ENCODE assay signal across 28 cellular contexts in the genomic region with DNA sequence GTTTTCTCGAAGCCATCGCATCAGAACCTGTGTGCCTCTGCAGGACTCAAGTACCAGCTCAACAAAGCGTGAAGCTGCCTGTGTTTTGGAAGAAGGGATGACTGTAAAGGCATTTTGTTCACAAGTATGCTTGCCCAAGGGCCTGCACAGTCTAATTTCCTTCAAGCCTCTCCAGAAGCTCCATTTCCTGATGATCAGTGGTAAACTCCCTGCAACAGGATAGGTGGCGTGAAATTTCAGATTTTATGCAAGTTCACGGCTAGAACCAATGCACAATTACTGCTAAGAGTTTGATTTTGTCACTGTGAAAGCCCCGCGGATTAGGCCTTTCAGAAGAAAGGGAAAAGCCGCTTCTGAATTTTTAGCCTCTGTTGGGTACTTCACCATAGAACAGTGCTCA.
"Had no signal": no experiment of that assay in that cellular context is flagged by ENCODE, and none has a peak within 500 bp of the region (broad histone marks: within the 10 kb centered on the region; RNA-seq: fewer than 3 reads in every experiment).

No MANE protein-coding gene starts in this region.

- H3K36me3 Mint-ChIP-seq: naive thymus-derived CD4-positive, alpha-beta T cell; natural killer cell; neural progenitor cell; stimulated activated effector memory CD8-positive, alpha-beta T cell treated with anti-CD3 and anti-CD28 coated beads, Interleukin-12 subunit alpha, Interleukin-12 subunit beta, amount 100 ng/mL, for 72 hours; type B pancreatic cell had no signal

- H3K79me2 ChIP-seq: parathyroid adenoma had no signal

- H3K27me3 Mint-ChIP-seq: progenitor cell of endocrine pancreas; stimulated activated naive B cell treated with anti-CD40 and anti-IgM and Interleukin-4, amounts not matched to agents 10 μg/mL and 1 μg/mL and 100 μg/mL, for 72 hours; stimulated activated naive CD8-positive, alpha-beta T cell treated with anti-CD3 and anti-CD28 coated beads, Interleukin-15, Interleukin-2, amounts not matched to agents 100 ng/mL and 50 ng/mL, for 24 hours; type B pancreatic cell had no signal

- H3K4me3 Mint-ChIP-seq: naive thymus-derived CD4-positive, alpha-beta T cell; natural killer cell; nephron; neural progenitor cell; stimulated activated effector memory CD8-positive, alpha-beta T cell treated with anti-CD3 and anti-CD28 coated beads, Interleukin-12 subunit alpha, Interleukin-12 subunit beta, amount 100 ng/mL, for 72 hours; stimulated activated naive B cell treated with anti-CD40 and anti-IgM and Interleukin-4, amounts not matched to agents 10 μg/mL and 1 μg/mL and 100 μg/mL, for 72 hours; stimulated activated naive CD8-positive, alpha-beta T cell treated with anti-CD3 and anti-CD28 coated beads, Interleukin-15, Interleukin-2, amounts not matched to agents 100 ng/mL and 50 ng/mL, for 24 hours; type B pancreatic cell had no signal

- H3K36me3 ChIP-seq: neural progenitor cell, ovary, right lobe of liver, sigmoid colon, stomach, thoracic aorta, thyroid gland, tibial nerve, upper lobe of right lung, uterus had no signal

- H2AFZ ChIP-seq: neural progenitor cell, parathyroid adenoma had no signal

- H3K9ac ChIP-seq: neural progenitor cell, parathyroid adenoma had no signal

- H3K4me1 Mint-ChIP-seq: naive thymus-derived CD4-positive, alpha-beta T cell; natural killer cell; nephron; stimulated activated effector memory CD8-positive, alpha-beta T cell treated with anti-CD3 and anti-CD28 coated beads, Interleukin-12 subunit alpha, Interleukin-12 subunit beta, amount 100 ng/mL, for 72 hours had no signal

- DNase-seq: naive thymus-derived CD4-positive, alpha-beta T cell; natural killer cell; occipital lobe; ovary; posterior cingulate gyrus; psoas muscle; right cardiac atrium; right lobe of liver; sigmoid colon; small intestine; stimulated activated CD4-positive, alpha-beta T cell treated with anti-CD3 and anti-CD28 coated beads, Interleukin-15, amount 100 ng/mL, for 24 hours; stimulated activated CD4-positive, alpha-beta T cell treated with anti-CD3 and anti-CD28 coated beads, Interleukin-2, amount 100 ng/mL, for 24 hours; stimulated activated CD4-positive, alpha-beta T cell treated with anti-CD3 and anti-CD28 coated beads, Interleukin-2, amount 100 ng/mL, for 48 hours; stimulated activated naive B cell treated with anti-CD40 and anti-IgM and Interleukin-4, amounts not matched to agents 10 μg/mL and 1 μg/mL and 100 μg/mL, for 72 hours; stimulated activated naive CD4-positive, alpha-beta T cell treated with Interleukin-2 at 50 U/mL for 16 hours; stomach; upper lobe of right lung; uterus had no signal

- H3K27ac ChIP-seq: neural progenitor cell, ovary, parathyroid adenoma, psoas muscle, right lobe of liver, sigmoid colon, stomach, thoracic aorta, thyroid gland, tibial nerve, upper lobe of right lung, uterus had no signal

- H3K4me3 ChIP-seq: neural progenitor cell, ovary, psoas muscle, right lobe of liver, sigmoid colon, stomach, thoracic aorta, thyroid gland, tibial nerve, upper lobe of right lung, uterus had no signal

- H3K27ac Mint-ChIP-seq: naive thymus-derived CD4-positive, alpha-beta T cell; natural killer cell; nephron; neural progenitor cell; progenitor cell of endocrine pancreas; stimulated activated effector memory CD8-positive, alpha-beta T cell treated with anti-CD3 and anti-CD28 coated beads, Interleukin-12 subunit alpha, Interleukin-12 subunit beta, amount 100 ng/mL, for 72 hours; stimulated activated naive B cell treated with anti-CD40 and anti-IgM and Interleukin-4, amounts not matched to agents 10 μg/mL and 1 μg/mL and 100 μg/mL, for 72 hours; stimulated activated naive CD8-positive, alpha-beta T cell treated with anti-CD3 and anti-CD28 coated beads, Interleukin-15, Interleukin-2, amounts not matched to agents 100 ng/mL and 50 ng/mL, for 24 hours; type B pancreatic cell had no signal

- H3K27me3 ChIP-seq: neural progenitor cell, ovary, right lobe of liver, sigmoid colon, stomach, thyroid gland, tibial nerve, upper lobe of right lung, uterus had no signal

- H3K4me2 ChIP-seq: neural progenitor cell had no signal

- H3K9me3 ChIP-seq: ovary, psoas muscle, right lobe of liver, sigmoid colon, stomach, thoracic aorta, thyroid gland, tibial nerve, upper lobe of right lung, uterus had no signal

- H3K4me1 ChIP-seq: neural progenitor cell, parathyroid adenoma, psoas muscle, right lobe of liver, sigmoid colon, stomach, thyroid gland, tibial nerve, upper lobe of right lung, uterus had no signal

- H3K9me3 Mint-ChIP-seq: natural killer cell; nephron; neural progenitor cell; stimulated activated effector memory CD8-positive, alpha-beta T cell treated with anti-CD3 and anti-CD28 coated beads, Interleukin-12 subunit alpha, Interleukin-12 subunit beta, amount 100 ng/mL, for 72 hours; stimulated activated naive CD8-positive, alpha-beta T cell treated with anti-CD3 and anti-CD28 coated beads, Interleukin-15, Interleukin-2, amounts not matched to agents 100 ng/mL and 50 ng/mL, for 24 hours; type B pancreatic cell had no signal

- ATAC-seq: naive thymus-derived CD4-positive, alpha-beta T cell; natural killer cell; psoas muscle; right cardiac atrium; right lobe of liver; stimulated activated naive B cell treated with anti-CD40 and anti-IgM and Interleukin-4, amounts not matched to agents 10 μg/mL and 1 μg/mL and 100 μg/mL, for 72 hours; upper lobe of right lung had no signal
